9 cellular contexts compared by ENCODE assay signal in genomic region chr13:29369060-29369743, GRCh38.
DNase-seq lines count a peak whose midpoint lies in the region; ATAC-seq, FAIRE-seq and TF ChIP-seq lines count a peak whose summit lies in the region.
"Had no signal": no experiment of that assay in that cellular context is flagged by ENCODE, and none has a peak within 500 bp of the region (broad histone marks: within the 10 kb centered on the region; RNA-seq: fewer than 3 reads in every experiment).

No MANE protein-coding gene starts in this region.

- TF ChIP-seq CTCF in GM12878 (IDR thresholded peaks at IDR 0.05 in 2 of 3, conservative IDR thresholded peaks at IDR 0.05 in 1 of 3; ENCODE audit: control insufficient read depth in 2 of 3, extremely low read depth in 1 of 3, insufficient read depth in 1 of 3, low read depth in 3 of 3, low read length in 3 of 3) (peak; percentile 30 to 46 (median 32); a peak in 5 of 6 replicates), keratinocyte (optimal IDR thresholded peaks at IDR 0.05 in 1 of 3, IDR thresholded peaks at IDR 0.05 in 1 of 3, conservative IDR thresholded peaks at IDR 0.05 in 1 of 3; ENCODE audit: extremely low read depth in 1 of 3, insufficient read depth in 2 of 3, low read length in 3 of 3) (peak; percentile 44 to 58 (median 52))

- H3K9me3 ChIP-seq in GM12878 (replicated peaks; ENCODE audit: control insufficient read depth, insufficient read depth, low read length) (no peaks in the 10 kb centered on the region), keratinocyte (ENCODE audit: control insufficient read depth, low read depth, low read length) (no peaks in the 10 kb centered on the region)

- no peak overlapping the region for H3K4me3 Mint-ChIP-seq in activated naive CD4-positive, alpha-beta T cell treated with anti-CD3 and anti-CD28 coated beads for 36 hours
- no peak overlapping the region for H3K4me3 Mint-ChIP-seq in activated naive CD4-positive, alpha-beta T cell treated with anti-CD3 and anti-CD28 coated beads, Interleukin-2, amount 10 ng/mL, durations not matched to agents 7 days and 5 days
- H3K4me3 Mint-ChIP-seq: activated naive CD4-positive, alpha-beta T cell treated with anti-CD3 and anti-CD28 coated beads, Interleukin-2, amount 50 U/mL, for 24 hours had no signal

- H2AFZ ChIP-seq in GM12878 (ENCODE audit: control insufficient read depth, low read depth, low read length) (no peak overlapping the region), keratinocyte (ENCODE audit: control insufficient read depth, low read length) (peak overlapping the region; percentile 62)

- ATAC-seq in GM12878 (peak; percentile 49), GM18858 (IDR thresholded peaks at IDR 0.05; ENCODE audit: unreplicated experiment) (no peak)

- H3K79me2 ChIP-seq in GM12878 (ENCODE audit: control insufficient read depth, insufficient read depth, low read length) (no peaks in the 10 kb centered on the region), keratinocyte (ENCODE audit: control insufficient read depth, insufficient read depth, low read length) (no peaks in the 10 kb centered on the region)

- no peaks in the 10 kb centered on the region for H3K36me3 Mint-ChIP-seq in activated naive CD4-positive, alpha-beta T cell treated with anti-CD3 and anti-CD28 coated beads for 36 hours (ENCODE audit: low read depth)
- H3K36me3 Mint-ChIP-seq in activated naive CD4-positive, alpha-beta T cell treated with anti-CD3 and anti-CD28 coated beads, Interleukin-2, amount 10 ng/mL, durations not matched to agents 7 days and 5 days, result no peaks in the 10 kb centered on the region
- H3K36me3 Mint-ChIP-seq: activated naive CD4-positive, alpha-beta T cell treated with anti-CD3 and anti-CD28 coated beads, Interleukin-2, amount 50 U/mL, for 24 hours had no signal

- no TSS peak for BruUV-seq in GM12878 (replicated peaks; lab: Mats Ljungman, UMichigan)

- H3K36me3 ChIP-seq in GM12878 (ENCODE audit: control insufficient read depth in 2 of 2, insufficient read depth in 2 of 2, low read length in 1 of 2) (no peaks in the 10 kb centered on the region), keratinocyte (ENCODE audit: control insufficient read depth in 2 of 2, extremely low read depth in 1 of 2, insufficient read depth in 2 of 2, low read length in 2 of 2) (no peaks in the 10 kb centered on the region)

- CTCF ChIA-PET in activated naive CD4-positive, alpha-beta T cell treated with anti-CD3 and anti-CD28 coated beads for 36 hours (lab: Charles Lee), result no interaction called here
- CTCF ChIA-PET in activated naive CD4-positive, alpha-beta T cell treated with anti-CD3 and anti-CD28 coated beads, Interleukin-2, amount 10 ng/mL, durations not matched to agents 7 days and 5 days (lab: Charles Lee), result interaction anchor here (0.6 to 0.9 kb wide), 2 partner anchors 14 to 255 kb away, joined by 5 read pairs; no protein-coding TSS in a partner anchor
- CTCF ChIA-PET in GM12878 (lab: Yijun Ruan, JAX), result interaction anchor here (0.6 to 1.6 kb wide), 4 partner anchors 9 to 640 kb away, joined by 3 to 4 read pairs (median 4); no protein-coding TSS in a partner anchor

- intact Hi-C loops in activated naive CD4-positive, alpha-beta T cell treated with anti-CD3 and anti-CD28 coated beads for 36 hours (cut with micrococcal nuclease), result loop anchor here (1.0 to 10.0 kb wide), 2 partner anchors 564 to 1044 kb away; no protein-coding TSS in a partner anchor
- intact Hi-C loops in GM12878 (cut with micrococcal nuclease; ENCODE audit: unreplicated experiment), result loop anchor here (10.0 kb wide), 1 partner anchor 404 kb away; no protein-coding TSS in a partner anchor

- SMC1A ChIA-PET in GM12878 (lab: Charles Lee; ENCODE audit: uncharacterized antibody, unreplicated experiment), result no interaction called here

- RAD21 ChIA-PET in GM12878 (lab: Charles Lee; ENCODE audit: unreplicated experiment), result interaction anchor here (0.8 kb wide), 1 partner anchor 13 kb away, joined by 3 read pairs; no protein-coding TSS in a partner anchor

- no peak overlapping the region for H3K9ac ChIP-seq in GM12878 (ENCODE audit: control insufficient read depth, insufficient read depth, low read length)
- no peak overlapping the region for H3K9ac ChIP-seq in keratinocyte (ENCODE audit: control insufficient read depth, extremely low read depth, insufficient read depth, low read length)

- TF ChIP-seq RAD21 in GM12878 (IDR thresholded peaks at IDR 0.05; ENCODE audit: insufficient read depth, low read depth, low read length), result peak; percentile 67

- TF ChIP-seq EP300 in GM12878 (IDR thresholded peaks at IDR 0.05; ENCODE audit: borderline replicate concordance in 1 of 2, control insufficient read depth in 1 of 2, low read depth in 2 of 2, low read length in 2 of 2), result no peak

- peaks cover 18% of the 10 kb centered on the region for H3K27me3 Mint-ChIP-seq in activated naive CD4-positive, alpha-beta T cell treated with anti-CD3 and anti-CD28 coated beads for 36 hours (ENCODE audit: low read depth)
- peaks cover 5% of the 10 kb centered on the region for H3K27me3 Mint-ChIP-seq in activated naive CD4-positive, alpha-beta T cell treated with anti-CD3 and anti-CD28 coated beads, Interleukin-2, amount 10 ng/mL, durations not matched to agents 7 days and 5 days

- WGBS in GM12878 (ENCODE audit: insufficient coverage, insufficient replicate concordance, low lambda C conversion rate, missing lambda C conversion rate), result 3% methylated on average over 8 of the region's 8 CpGs

- no peaks in the 10 kb centered on the region for H4K20me1 ChIP-seq in GM12878 (ENCODE audit: control insufficient read depth, insufficient read depth)
- no peaks in the 10 kb centered on the region for H4K20me1 ChIP-seq in keratinocyte (ENCODE audit: control insufficient read depth, extremely low read depth, insufficient read depth, low read length)

- no peak overlapping the region for H3K27ac ChIP-seq in GM12878 (ENCODE audit: control insufficient read depth, insufficient read depth)
- no peak overlapping the region for H3K27ac ChIP-seq in keratinocyte (ENCODE audit: control insufficient read depth, insufficient read depth, low read length)

- no peaks in the 10 kb centered on the region for H3K9me3 Mint-ChIP-seq in activated naive CD4-positive, alpha-beta T cell treated with anti-CD3 and anti-CD28 coated beads for 36 hours
- H3K9me3 Mint-ChIP-seq in activated naive CD4-positive, alpha-beta T cell treated with anti-CD3 and anti-CD28 coated beads, Interleukin-2, amount 10 ng/mL, durations not matched to agents 7 days and 5 days, result no peaks in the 10 kb centered on the region
- H3K9me3 Mint-ChIP-seq: activated naive CD4-positive, alpha-beta T cell treated with anti-CD3 and anti-CD28 coated beads, Interleukin-2, amount 50 U/mL, for 24 hours had no signal

- no peaks in the 10 kb centered on the region for H3K4me1 Mint-ChIP-seq in activated naive CD4-positive, alpha-beta T cell treated with anti-CD3 and anti-CD28 coated beads for 36 hours (ENCODE audit: low read depth)
- H3K4me1 Mint-ChIP-seq in activated naive CD4-positive, alpha-beta T cell treated with anti-CD3 and anti-CD28 coated beads, Interleukin-2, amount 10 ng/mL, durations not matched to agents 7 days and 5 days, result no peaks in the 10 kb centered on the region

- no peak overlapping the region for H3K4me2 ChIP-seq in GM12878 (ENCODE audit: control insufficient read depth, insufficient read depth)
- no peak overlapping the region for H3K4me2 ChIP-seq in keratinocyte (ENCODE audit: control insufficient read depth, extremely low read depth, insufficient read depth, low read depth, low read length)

- H3K4me1 ChIP-seq in GM12878 (ENCODE audit: control insufficient read depth, insufficient read depth, low read length), result no peaks in the 10 kb centered on the region
- H3K4me1 ChIP-seq in keratinocyte (ENCODE audit: control insufficient read depth, extremely low read depth, insufficient read depth, low read length), result peaks cover 3% of the 10 kb centered on the region

- H3K9me1 ChIP-seq in keratinocyte (ENCODE audit: control insufficient read depth, extremely low read depth, insufficient read depth, low read length), result no peaks in the 10 kb centered on the region

- POLR2A ChIA-PET in GM12878 (lab: Charles Lee), result no interaction called here

- TF ChIP-seq POLR2A in GM12878 (IDR thresholded peaks at IDR 0.05; ENCODE audit: low read depth, low read length), result no peak

- peak; percentile 10 for DNase-seq in activated naive CD4-positive, alpha-beta T cell treated with anti-CD3 and anti-CD28 coated beads for 36 hours
- DNase-seq in activated naive CD4-positive, alpha-beta T cell treated with anti-CD3 and anti-CD28 coated beads, Interleukin-2, amount 10 ng/mL, durations not matched to agents 7 days and 5 days, result no peak
- DNase-seq in NCI-H2227 (lab: John Stamatoyannopoulos, UW; ENCODE audit: unreplicated experiment) (peak; percentile 3), GM12878 (ENCODE audit: low read depth, low spot score) (peak; percentile 12), keratinocyte (ENCODE audit: low read depth, low spot score) (no peak), NK-92 (lab: John Stamatoyannopoulos, UW; ENCODE audit: unreplicated experiment) (no peak)
- DNase-seq in activated CD4-positive, alpha-beta T cell treated with anti-CD3 and anti-CD28 coated beads for 48 hours, result no peak

- in situ Hi-C loops in GM12878 (cut with MboI), result loop anchor here (25.0 kb wide), 1 partner anchor 1057 kb away; no protein-coding TSS in a partner anchor

- no peak for FAIRE-seq in GM12878 (lab: Jason Lieb, UNC)
- peak; percentile 44 for FAIRE-seq in keratinocyte (lab: Jason Lieb, UNC)

- dilution Hi-C loops in keratinocyte (cut with MboI; ENCODE audit: extremely low pct_ligation_motif_present, low sequenced_read_pairs), result no loop called here

- H3K4me3 ChIP-seq in GM12878, result no peak overlapping the region
- no peak overlapping the region for H3K4me3 ChIP-seq in keratinocyte (ENCODE audit: control insufficient read depth in 2 of 3, extremely low read depth in 1 of 3, insufficient read depth in 2 of 3, low read depth in 1 of 3, low read length in 3 of 3)

- H3K27ac Mint-ChIP-seq in activated naive CD4-positive, alpha-beta T cell treated with anti-CD3 and anti-CD28 coated beads for 36 hours, result no peak overlapping the region
- H3K27ac Mint-ChIP-seq in activated naive CD4-positive, alpha-beta T cell treated with anti-CD3 and anti-CD28 coated beads, Interleukin-2, amount 10 ng/mL, durations not matched to agents 7 days and 5 days, result no peak overlapping the region
- H3K27ac Mint-ChIP-seq: activated naive CD4-positive, alpha-beta T cell treated with anti-CD3 and anti-CD28 coated beads, Interleukin-2, amount 50 U/mL, for 24 hours had no signal

- H3K27me3 ChIP-seq in GM12878 (replicated peaks in 1 of 2; ENCODE audit: control insufficient read depth in 2 of 2, insufficient read depth in 2 of 2, low read length in 1 of 2) (no peaks in the 10 kb centered on the region), keratinocyte (ENCODE audit: control insufficient read depth, extremely low read depth, insufficient read depth, low read length) (no peaks in the 10 kb centered on the region)

TF ChIP-seq in GM12878, 131 proteins besides CTCF, POLR2A, EP300 and RAD21:
- peak; percentile 16; the same call in 1 of the 2 replicates for TF ChIP-seq SPI1 (IDR thresholded peaks at IDR 0.05; ENCODE audit: borderline replicate concordance, insufficient read depth, low read depth, low read length)
- TF ChIP-seq SP1 (IDR thresholded peaks at IDR 0.05; ENCODE audit: low read depth, low read length), result no peak

Comparison
In these comparisons a context has a peak if more than half of its experiments do, and no peak if none do; other contexts are left out.
1. DNase-seq: peak in activated naive CD4-positive, alpha-beta T cell treated with anti-CD3 and anti-CD28 coated beads for 36 hours (single experiment), NCI-H2227 (single experiment) and GM12878 (single experiment); none in activated naive CD4-positive, alpha-beta T cell treated with anti-CD3 and anti-CD28 coated beads, Interleukin-2, amount 10 ng/mL, durations not matched to agents 7 days and 5 days (single experiment), keratinocyte (single experiment), NK-92 (single experiment) and activated CD4-positive, alpha-beta T cell treated with anti-CD3 and anti-CD28 coated beads for 48 hours (single experiment).